In the genomic region with DNA sequence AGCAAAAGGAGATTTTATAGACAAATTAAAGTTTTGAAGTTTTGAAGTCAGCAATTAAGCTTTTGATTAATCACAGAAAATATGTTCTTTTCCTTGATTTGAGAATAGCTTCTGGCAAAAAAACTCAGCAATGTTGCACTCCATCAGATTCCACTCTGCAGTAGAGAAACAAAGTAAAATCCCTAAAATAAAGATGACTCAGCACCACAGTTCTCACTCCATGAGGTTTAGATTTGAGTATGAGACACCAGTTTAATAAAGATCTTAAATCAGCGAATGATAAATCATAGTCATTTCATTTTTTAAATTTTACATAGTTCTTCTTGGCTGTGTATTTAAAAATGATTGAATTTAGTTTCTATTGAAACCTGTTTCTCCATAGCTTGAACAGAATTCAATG, we compare ENCODE assay signal across 27 cellular contexts.
DNase-seq lines count a peak whose midpoint lies in the region; ATAC-seq and TF ChIP-seq lines count a peak whose summit lies in the region.
"Had no signal": no experiment of that assay in that cellular context is flagged by ENCODE, and none has a peak within 500 bp of the region (broad histone marks: within the 10 kb centered on the region; RNA-seq: fewer than 3 reads in every experiment).

No MANE protein-coding gene starts in this region.

- no peaks in the 10 kb centered on the region for H3F3A ChIP-seq in PC-3 (ENCODE audit: low read length, unreplicated experiment)

- H3K79me2 ChIP-seq in PC-3 (ENCODE audit: low read length) = no peaks in the 10 kb centered on the region

- no peaks in the 10 kb centered on the region for H3K9me2 ChIP-seq in PC-3 (replicated peaks; ENCODE audit: low read length)
- H3K9me2 ChIP-seq: SK-N-SH had no signal

- H3K36me3 ChIP-seq in PC-3 (ENCODE audit: low read depth, low read length) (no peaks in the 10 kb centered on the region), suprapubic skin (no peaks in the 10 kb centered on the region)
- H3K36me3 ChIP-seq: BE2C, tibial artery, vagina had no signal

- DNase-seq in AG10803 (ENCODE audit: low read depth) = peak; percentile 54
- DNase-seq in HFFc6 = peak; percentile 17
- DNase-seq in choroid plexus epithelial cell (ENCODE audit: low read depth) = peak; percentile 21
- DNase-seq in mesothelial cell of epicardium (ENCODE audit: low spot score in 2 of 2, unreplicated experiment in 2 of 2) = no peak
- no peak for DNase-seq in PC-3
- DNase-seq in activated CD4-positive, alpha-beta T cell treated with anti-CD3 and anti-CD28 coated beads, Interleukin-2, amount 10 ng/mL, durations not matched to agents 7 days and 5 days = no peak
- DNase-seq in suprapubic skin (ENCODE audit: low spot score in 2 of 2) = no peak
- DNase-seq: ACHN; activated CD4-positive, CD25-positive, alpha-beta regulatory T cell; activated gamma-delta T cell; activated T-cell treated with anti-CD3 and anti-CD28 coated beads, Interleukin-2, amount 50 U/mL, for 4 hours; BE2C; CD8-positive, alpha-beta T cell; EL; glutamatergic neuron; NCI-H146; NCI-H446; NCI-H748 treated with DMSO at 0.1 percent for 48 hours; SK-N-SH; stimulated activated CD4-positive, alpha-beta T cell treated with anti-CD3 and anti-CD28 coated beads, Interleukin-4, amount 100 ng/mL, for 1 hour; tibial artery had no signal

- no peak overlapping the region for H2AFZ ChIP-seq in PC-3 (ENCODE audit: low read length)

- intact Hi-C loops in PC-3 (cut with micrococcal nuclease) = loop anchor here (10.0 kb wide), 1 partner anchor 601 kb away; the partner anchor contains the start of gene COL12A1

- no peaks in the 10 kb centered on the region for H3K27me3 Mint-ChIP-seq in HFFc6 (ENCODE audit: insufficient read depth)
- H3K27me3 Mint-ChIP-seq in mesothelial cell of epicardium (ENCODE audit: low read depth) = no peaks in the 10 kb centered on the region
- no peaks in the 10 kb centered on the region for H3K27me3 Mint-ChIP-seq in activated CD4-positive, alpha-beta T cell treated with anti-CD3 and anti-CD28 coated beads, Interleukin-2, amount 10 ng/mL, durations not matched to agents 7 days and 5 days
- H3K27me3 Mint-ChIP-seq: progenitor cell of endocrine pancreas had no signal

- H3K27ac ChIP-seq in PC-3 (ENCODE audit: low read length) (no peak overlapping the region), suprapubic skin (no peak overlapping the region)
- H3K27ac ChIP-seq: tibial artery, vagina had no signal

- no peak overlapping the region for H3K9ac ChIP-seq in PC-3 (ENCODE audit: low read length)
- H3K9ac ChIP-seq: SK-N-SH had no signal

- no peak for TF ChIP-seq CTCF in AG10803 (conservative IDR thresholded peaks at IDR 0.05; ENCODE audit: low read length)
- no peak for TF ChIP-seq CTCF in HFFc6 (IDR thresholded peaks at IDR 0.05)
- TF ChIP-seq CTCF in choroid plexus epithelial cell (conservative IDR thresholded peaks at IDR 0.05; ENCODE audit: low read depth, low read length) = no peak
- no peak for TF ChIP-seq CTCF in mesothelial cell of epicardium (IDR thresholded peaks at IDR 0.05; ENCODE audit: unreplicated experiment)
- no peak for TF ChIP-seq CTCF in PC-3 (conservative IDR thresholded peaks at IDR 0.05; ENCODE audit: low read depth, low read length)
- no peak for TF ChIP-seq CTCF in suprapubic skin (IDR thresholded peaks at IDR 0.05)

- peaks cover 79% of the 10 kb centered on the region for H3K4me1 Mint-ChIP-seq in HFFc6 (ENCODE audit: low read depth)
- H3K4me1 Mint-ChIP-seq in mesothelial cell of epicardium = peaks cover 34% of the 10 kb centered on the region
- H3K4me1 Mint-ChIP-seq in activated CD4-positive, alpha-beta T cell treated with anti-CD3 and anti-CD28 coated beads, Interleukin-2, amount 10 ng/mL, durations not matched to agents 7 days and 5 days = no peaks in the 10 kb centered on the region

- H3K36me3 Mint-ChIP-seq in HFFc6 (ENCODE audit: low read depth) (no peaks in the 10 kb centered on the region), mesothelial cell of epicardium (no peaks in the 10 kb centered on the region)
- no peaks in the 10 kb centered on the region for H3K36me3 Mint-ChIP-seq in activated CD4-positive, alpha-beta T cell treated with anti-CD3 and anti-CD28 coated beads, Interleukin-2, amount 10 ng/mL, durations not matched to agents 7 days and 5 days (ENCODE audit: low read depth)
- H3K36me3 Mint-ChIP-seq: CD8-positive, alpha-beta T cell had no signal

- H3K27me3 ChIP-seq in PC-3 (ENCODE audit: low read length) (no peaks in the 10 kb centered on the region), suprapubic skin (no peaks in the 10 kb centered on the region)
- H3K27me3 ChIP-seq: BE2C, tibial artery, vagina had no signal

- WGBS in suprapubic skin = 65% methylated on average over 1 of the region's 1 CpG

- TF ChIP-seq EP300 in suprapubic skin (IDR thresholded peaks at IDR 0.05) = no peak

- CTCF ChIA-PET in PC-3 (lab: Charles Lee) = no interaction called here
- CTCF ChIA-PET in activated CD4-positive, alpha-beta T cell treated with anti-CD3 and anti-CD28 coated beads, Interleukin-2, amount 10 ng/mL, durations not matched to agents 7 days and 5 days (lab: Charles Lee) = no interaction called here

- POLR2A ChIA-PET in PC-3 (lab: Charles Lee; ENCODE audit: unreplicated experiment) = no interaction called here
- POLR2A ChIA-PET in activated CD4-positive, alpha-beta T cell treated with anti-CD3 and anti-CD28 coated beads, Interleukin-2, amount 10 ng/mL, durations not matched to agents 7 days and 5 days (lab: Charles Lee) = interaction anchor here (0.6 kb wide), 1 partner anchor 599 kb away, joined by 4 read pairs; no protein-coding TSS in a partner anchor

- no peak overlapping the region for H3K4me2 ChIP-seq in PC-3 (ENCODE audit: low read length)
- H3K4me2 ChIP-seq: SK-N-SH had no signal

- H3K4me3 Mint-ChIP-seq in HFFc6 (no peak overlapping the region; the same call in 1 of the 2 replicates), mesothelial cell of epicardium (no peak overlapping the region)
- no peak overlapping the region for H3K4me3 Mint-ChIP-seq in activated CD4-positive, alpha-beta T cell treated with anti-CD3 and anti-CD28 coated beads, Interleukin-2, amount 10 ng/mL, durations not matched to agents 7 days and 5 days
- H3K4me3 Mint-ChIP-seq: activated T-cell treated with anti-CD3 and anti-CD28 coated beads, Interleukin-2, amount 50 U/mL, for 4 hours; CD8-positive, alpha-beta T cell had no signal

- H3K4me1 ChIP-seq in PC-3 (ENCODE audit: insufficient read depth, low read length) (peaks cover 43% of the 10 kb centered on the region), suprapubic skin (no peaks in the 10 kb centered on the region)
- H3K4me1 ChIP-seq: BE2C, vagina had no signal

- H3K9me3 ChIP-seq in PC-3 (ENCODE audit: low read length) (no peaks in the 10 kb centered on the region), suprapubic skin (no peaks in the 10 kb centered on the region)
- H3K9me3 ChIP-seq: BE2C, SK-N-SH, tibial artery, vagina had no signal

- H3K9me3 Mint-ChIP-seq in HFFc6 = peaks cover 7% of the 10 kb centered on the region
- H3K9me3 Mint-ChIP-seq in mesothelial cell of epicardium = peaks cover 4% of the 10 kb centered on the region
- no peaks in the 10 kb centered on the region for H3K9me3 Mint-ChIP-seq in activated CD4-positive, alpha-beta T cell treated with anti-CD3 and anti-CD28 coated beads, Interleukin-2, amount 10 ng/mL, durations not matched to agents 7 days and 5 days
- H3K9me3 Mint-ChIP-seq: activated T-cell treated with anti-CD3 and anti-CD28 coated beads, Interleukin-2, amount 50 U/mL, for 4 hours; CD8-positive, alpha-beta T cell had no signal

- ATAC-seq in PC-3 (no peak), GM19455 (IDR thresholded peaks at IDR 0.05; ENCODE audit: unreplicated experiment) (no peak)
- ATAC-seq: activated T-cell treated with anti-CD3 and anti-CD28 coated beads, Interleukin-2, amount 50 U/mL, for 4 hours; CD8-positive, alpha-beta T cell; GM12878; left lobe of liver; sciatic nerve had no signal

- H3K4me3 ChIP-seq in AG10803 (ENCODE audit: low read length) (no peak overlapping the region), choroid plexus epithelial cell (ENCODE audit: low read depth, low read length) (no peak overlapping the region), PC-3 (ENCODE audit: low read length) (no peak overlapping the region), suprapubic skin (no peak overlapping the region)
- H3K4me3 ChIP-seq: GM12878, tibial artery, vagina had no signal

- no peak for TF ChIP-seq POLR2A in suprapubic skin (IDR thresholded peaks at IDR 0.05)

- H3K27ac Mint-ChIP-seq in HFFc6 (peak overlapping the region; percentile 25; the same call in 1 of the 2 replicates), mesothelial cell of epicardium (peak overlapping the region; percentile 56)
- H3K27ac Mint-ChIP-seq in activated CD4-positive, alpha-beta T cell treated with anti-CD3 and anti-CD28 coated beads, Interleukin-2, amount 10 ng/mL, durations not matched to agents 7 days and 5 days = no peak overlapping the region
- H3K27ac Mint-ChIP-seq: CD8-positive, alpha-beta T cell; progenitor cell of endocrine pancreas had no signal

- no peaks in the 10 kb centered on the region for H4K20me1 ChIP-seq in PC-3 (ENCODE audit: low read length)

- no TSS peak for BruUV-seq in PC-3 (replicated peaks; lab: Mats Ljungman, UMichigan)

Comparison
In these comparisons a context has a peak if more than half of its experiments do, and no peak if none do; other contexts are left out.
1. DNase-seq: peak in AG10803 (single experiment), HFFc6 (single experiment) and choroid plexus epithelial cell (single experiment); none in mesothelial cell of epicardium (0 of 2), PC-3 (single experiment), activated CD4-positive, alpha-beta T cell treated with anti-CD3 and anti-CD28 coated beads, Interleukin-2, amount 10 ng/mL, durations not matched to agents 7 days and 5 days (single experiment) and suprapubic skin (0 of 2).